13 cellular contexts compared by ENCODE assay signal in the genomic region with DNA sequence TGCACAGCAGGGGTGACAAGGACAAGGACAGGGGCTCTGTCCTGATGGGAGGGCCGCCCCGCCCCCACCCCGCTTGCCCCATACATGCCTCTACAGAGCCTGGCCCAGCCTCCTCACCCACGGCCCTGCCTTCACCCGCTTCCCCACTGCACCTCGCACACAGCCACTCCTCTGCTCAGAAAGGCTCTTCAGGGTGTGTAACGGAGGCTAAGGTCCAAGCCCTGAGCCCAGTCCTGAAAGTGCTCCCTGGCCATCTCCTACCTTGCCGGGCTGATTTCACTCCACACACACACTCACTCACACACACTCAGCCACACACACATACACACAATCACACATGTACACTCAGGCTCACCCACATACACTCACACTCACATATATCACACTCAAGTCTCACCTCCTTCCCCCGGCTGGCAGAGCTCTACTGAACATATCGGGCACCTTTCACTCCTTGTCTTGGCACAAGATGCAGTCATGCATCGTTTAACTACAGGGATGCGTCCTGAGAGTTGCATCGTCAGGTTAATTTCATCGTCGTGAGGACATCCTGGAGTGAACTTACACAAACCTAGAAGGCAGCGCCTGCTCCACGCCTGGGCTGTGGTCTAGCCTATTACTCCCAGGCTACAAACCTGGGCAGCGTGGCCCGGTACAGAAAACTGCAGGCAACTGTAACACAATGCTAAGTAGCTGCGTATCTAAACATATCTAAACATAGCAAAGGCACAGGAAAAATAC. TPM values are rescaled to one million over a fixed set of nuclear protein-coding genes. Genes with fewer than 3 reads are reported as not detected.
DNase-seq lines count a peak whose midpoint lies in the region; ATAC-seq and TF ChIP-seq lines count a peak whose summit lies in the region.
"Had no signal": no experiment of that assay in that cellular context is flagged by ENCODE, and none has a peak within 500 bp of the region (broad histone marks: within the 10 kb centered on the region; RNA-seq: fewer than 3 reads in every experiment).

No MANE protein-coding gene starts in this region.

- H3K36me3 ChIP-seq in RWPE2 (ENCODE audit: low read depth) = no peaks in the 10 kb centered on the region

- peaks cover 11% of the 10 kb centered on the region for H3K27me3 Mint-ChIP-seq in glutamatergic neuron (ENCODE audit: unreplicated experiment)

- no peaks in the 10 kb centered on the region for H3K27me3 ChIP-seq in RWPE2 (ENCODE audit: insufficient read depth, poor library complexity, severe bottlenecking)

- TF ChIP-seq CTCF in RWPE2 (IDR thresholded peaks at IDR 0.05; ENCODE audit: poor library complexity, severe bottlenecking) = no peak
- TF ChIP-seq CTCF in glutamatergic neuron (IDR thresholded peaks at IDR 0.05; ENCODE audit: partially characterized antibody, unreplicated experiment) = no peak

- peaks cover 20% of the 10 kb centered on the region for H3K4me1 ChIP-seq in RWPE2 (ENCODE audit: insufficient read depth, poor library complexity, severe bottlenecking)

- H3K27ac Mint-ChIP-seq in glutamatergic neuron (ENCODE audit: unreplicated experiment) = peak overlapping the region; percentile 93

- ATAC-seq in RWPE2 (ENCODE audit: low read depth) (no peak), sciatic nerve (peak; percentile 61), GM18867 (IDR thresholded peaks at IDR 0.05; ENCODE audit: unreplicated experiment) (no peak), HG03342 (IDR thresholded peaks at IDR 0.05; ENCODE audit: unreplicated experiment) (no peak)

- peaks cover 1% of the 10 kb centered on the region for H3K36me3 Mint-ChIP-seq in glutamatergic neuron (ENCODE audit: unreplicated experiment)

- peaks cover 60% of the 10 kb centered on the region for H3K4me1 Mint-ChIP-seq in glutamatergic neuron (ENCODE audit: low read depth, unreplicated experiment)

- in situ Hi-C loops in G401 (cut with HindIII; ENCODE audit: low sequenced_read_pairs) (no loop called here), KBM-7 (cut with MboI; ENCODE audit: low pct_unique_long_range_greater_than_20kb, low sequenced_read_pairs) (no loop called here)

- H3K9me3 Mint-ChIP-seq in glutamatergic neuron (ENCODE audit: unreplicated experiment) = peaks cover 18% of the 10 kb centered on the region

- peak overlapping the region; percentile 62 for H3K4me3 Mint-ChIP-seq in glutamatergic neuron (ENCODE audit: unreplicated experiment)

- intact Hi-C loops in sciatic nerve (cut with DNase I) = no loop called here

- no peaks in the 10 kb centered on the region for H3K9me3 ChIP-seq in RWPE2 (ENCODE audit: severe bottlenecking)

- no peak overlapping the region for H3K4me3 ChIP-seq in RWPE2 (ENCODE audit: severe bottlenecking)

- H3K27ac ChIP-seq in RWPE2 (ENCODE audit: poor library complexity, severe bottlenecking) = peak overlapping the region; percentile 35

- DNase-seq in G401 (ENCODE audit: low spot score) (peak; percentile 40), RWPE2 (ENCODE audit: low spot score) (no peak), glutamatergic neuron (no peak), sciatic nerve (ENCODE audit: low spot score) (no peak), KBM-7 (no peak), putamen (ENCODE audit: low spot score) (no peak)
- DNase-seq: activated naive CD4-positive, alpha-beta T cell treated with Interleukin-2 at 50 U/mL for 16 hours; KG1; NCI-H510A treated with DMSO at 0.1 percent for 48 hours; stimulated activated CD4-positive, alpha-beta T cell treated with anti-CD3 and anti-CD28 coated beads, Interleukin-2, amount 100 ng/mL, for 24 hours had no signal

RNA-seq across cellular contexts. Expression of a gene that starts 13.2 kb away (rescaled TPM):
- 14.9 and 20.7 TPM in 2 replicates for total RNA-seq in G401 (2014; rRNA removed; shearing (Covaris generic))
- 84.9 TPM for total RNA-seq in glutamatergic neuron (ENCODE audit: unreplicated experiment)
- 50.6 TPM for total RNA-seq in sciatic nerve

RNA-seq across cellular contexts. Expression of a gene that starts 37.4 kb away (rescaled TPM):
- total RNA-seq in G401 (2014; rRNA removed; shearing (Covaris generic)) = not detected in 2 replicates
- total RNA-seq in glutamatergic neuron (ENCODE audit: unreplicated experiment) = not detected
- not detected for total RNA-seq in sciatic nerve
- total RNA-seq: lung microvascular endothelial cell had no signal

RNA-seq across cellular contexts. Expression of a gene that starts 37.6 kb away (rescaled TPM):
- total RNA-seq in G401 (2014; rRNA removed; shearing (Covaris generic)) = 7.3 and 8.9 TPM in 2 replicates
- total RNA-seq in glutamatergic neuron (ENCODE audit: unreplicated experiment) (5.0 TPM), sciatic nerve (11.2 TPM)
